ENCODE assay signal across 8 cellular contexts in genomic region chr22:38504731-38505594, GRCh38. TPM values are rescaled to one million over a fixed set of nuclear protein-coding genes. Genes with fewer than 3 reads are reported as not detected.
A peak's percentile ranks its signal among the peaks of the same experiment; 100 is the strongest.
DNase-seq lines count a peak whose midpoint lies in the region; ATAC-seq lines count a peak whose summit lies in the region.

No MANE protein-coding gene starts in this region.

- DNase-seq in NK-92 treated with Interleukin-12 subunit alpha and Interleukin-12 subunit beta, amount 100 ng/mL, for 24 hours (lab: John Stamatoyannopoulos, UW) = peak; percentile 29
- no peak for DNase-seq in NK-92 (lab: John Stamatoyannopoulos, UW; ENCODE audit: unreplicated experiment)
- DNase-seq in SK-MEL-5 (ENCODE audit: low read depth, low spot score) = peak; percentile 47
- DNase-seq in activated naive CD8-positive, alpha-beta T cell treated with anti-CD3 and anti-CD28 coated beads, Interleukin-2, amount 50 U/mL, for 24 hours = peak; percentile 63
- peak; percentile 26 to 46 (median 45) for DNase-seq in stimulated activated CD4-positive, alpha-beta T cell treated with anti-CD3 and anti-CD28 coated beads, Interleukin-12 subunit alpha, Interleukin-12 subunit beta, amount 100 ng/mL, for 48 hours (ENCODE audit: low read depth in 2 of 3, low spot score in 1 of 3)

- H3K4me3 Mint-ChIP-seq in activated naive CD8-positive, alpha-beta T cell treated with anti-CD3 and anti-CD28 coated beads, Interleukin-2, amount 50 U/mL, for 24 hours = peak overlapping the region; percentile 96

- H3K36me3 Mint-ChIP-seq in activated naive CD8-positive, alpha-beta T cell treated with anti-CD3 and anti-CD28 coated beads, Interleukin-2, amount 50 U/mL, for 24 hours (ENCODE audit: low read depth) = peaks cover 51% of the 10 kb centered on the region

- in situ Hi-C loops in SK-MEL-5 (cut with HindIII; ENCODE audit: low pct_unique_long_range_greater_than_20kb, low sequenced_read_pairs) = no loop called here

- H3K4me1 Mint-ChIP-seq in activated naive CD8-positive, alpha-beta T cell treated with anti-CD3 and anti-CD28 coated beads, Interleukin-2, amount 50 U/mL, for 24 hours = peaks cover 46% of the 10 kb centered on the region

- no peaks in the 10 kb centered on the region for H3K27me3 Mint-ChIP-seq in activated naive CD8-positive, alpha-beta T cell treated with anti-CD3 and anti-CD28 coated beads, Interleukin-2, amount 50 U/mL, for 24 hours

- ATAC-seq in activated naive CD8-positive, alpha-beta T cell treated with anti-CD3 and anti-CD28 coated beads, Interleukin-2, amount 50 U/mL, for 24 hours = no peak
- no peak for ATAC-seq in HG02970 (IDR thresholded peaks at IDR 0.05; ENCODE audit: low FRiP score, unreplicated experiment)
- ATAC-seq in HG03095 (IDR thresholded peaks at IDR 0.05; ENCODE audit: unreplicated experiment) = no peak

- no peaks in the 10 kb centered on the region for H3K9me3 Mint-ChIP-seq in activated naive CD8-positive, alpha-beta T cell treated with anti-CD3 and anti-CD28 coated beads, Interleukin-2, amount 50 U/mL, for 24 hours

- peak overlapping the region; percentile 97 for H3K4me3 ChIP-seq in iPS-11a (ENCODE audit: low read depth, low read length)

- H3K27ac Mint-ChIP-seq in activated naive CD8-positive, alpha-beta T cell treated with anti-CD3 and anti-CD28 coated beads, Interleukin-2, amount 50 U/mL, for 24 hours = peak overlapping the region; percentile 98

RNA-seq across cellular contexts. Expression of gene DDX17, which starts 1.1 kb away (rescaled TPM):
- total RNA-seq in SK-MEL-5 (2014; rRNA removed; shearing (Covaris generic)) = 308 and 397 TPM in 2 replicates
- 164 and 248 TPM in 2 replicates for polyA plus RNA-seq in SK-MEL-5 (2015; cell fraction: cytosol; rRNA removed)
- polyA plus RNA-seq in SK-MEL-5 (2015; cell fraction: nucleus; rRNA removed) = 2,731 and 3,315 TPM in 2 replicates

RNA-seq across cellular contexts. Expression of gene KDELR3, which starts 37.1 kb away (rescaled TPM):
- total RNA-seq in SK-MEL-5 (2014; rRNA removed; shearing (Covaris generic)) = 61.9 and 64.9 TPM in 2 replicates
- polyA plus RNA-seq in SK-MEL-5 (2015; cell fraction: cytosol; rRNA removed) = 65.2 and 68.1 TPM in 2 replicates
- 10.5 and 12.4 TPM in 2 replicates for polyA plus RNA-seq in SK-MEL-5 (2015; cell fraction: nucleus; rRNA removed)

RNA-seq across cellular contexts. Expression of gene KCNJ4, which starts 50.0 kb away (rescaled TPM):
- 0.16 and 0.29 TPM in 2 replicates for total RNA-seq in SK-MEL-5 (2014; rRNA removed; shearing (Covaris generic))
- polyA plus RNA-seq in SK-MEL-5 (2015; cell fraction: cytosol; rRNA removed) = 0.95 and 1.7 TPM in 2 replicates
- polyA plus RNA-seq in SK-MEL-5 (2015; cell fraction: nucleus; rRNA removed) = 0.57 and 1.0 TPM in 2 replicates
